Comparison of ENCODE assay signal across 7 cellular contexts in the genomic region with DNA sequence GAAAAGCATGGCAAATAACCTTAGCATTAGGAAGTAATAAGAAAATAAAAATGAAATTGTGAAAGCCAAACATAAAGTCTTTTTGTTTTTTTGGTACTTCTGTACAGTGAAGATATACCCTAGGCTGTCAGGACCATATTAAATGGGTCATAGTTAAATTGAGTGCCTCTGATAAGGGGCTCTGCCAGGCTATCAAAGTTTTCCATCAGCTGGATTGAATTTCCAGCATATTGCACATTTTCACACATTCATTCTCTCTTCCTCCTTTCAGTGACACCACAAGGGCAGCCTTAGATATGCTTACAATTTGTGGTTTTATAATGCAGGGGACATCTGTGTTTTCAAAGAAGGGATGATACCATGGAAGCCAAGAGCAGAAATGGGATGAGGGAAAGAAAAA.
"Had no signal": no experiment of that assay in that cellular context is flagged by ENCODE, and none has a peak within 500 bp of the region (broad histone marks: within the 10 kb centered on the region; RNA-seq: fewer than 3 reads in every experiment).

No MANE protein-coding gene starts in this region.

- ATAC-seq: K562 had no signal

- FAIRE-seq: H1, H54, K562 had no signal

- H3K27ac ChIP-seq: HL-60 had no signal

- H3K27ac Mint-ChIP-seq: H9 had no signal

- H3K4me3 ChIP-seq: K562 had no signal

- DNase-seq: H9, HCEC 1CT, IMR-90 had no signal

- H3K4me3 Mint-ChIP-seq: H9 had no signal
